35 cellular contexts compared by ENCODE assay signal in the genomic region with DNA sequence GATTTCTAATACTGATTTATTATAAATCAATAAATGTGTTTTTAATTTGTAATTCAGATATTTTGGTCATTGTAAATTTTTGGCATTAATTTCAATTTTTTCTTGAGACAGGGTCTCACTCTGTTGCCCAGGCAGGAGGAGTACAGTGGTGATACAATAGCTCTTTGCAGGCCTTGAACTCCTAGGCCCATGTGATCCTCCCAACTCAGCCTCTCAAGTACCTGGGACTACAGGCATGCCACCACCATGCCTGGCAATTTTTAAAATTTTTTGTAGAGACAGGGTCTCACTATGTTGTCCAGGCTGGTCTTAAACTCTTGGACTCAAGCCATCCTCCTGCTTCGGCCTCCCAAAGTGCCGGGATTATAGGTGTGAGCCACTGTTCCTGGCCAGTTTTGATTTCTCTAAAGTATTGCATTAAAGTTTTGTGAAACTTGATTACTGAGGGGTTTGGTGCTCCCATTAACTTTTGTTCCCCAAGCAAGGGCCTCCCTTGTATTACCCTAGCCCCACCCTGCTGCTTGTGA. TPM values are rescaled to one million over a fixed set of nuclear protein-coding genes. Genes with fewer than 3 reads are reported as not detected.
"Had no signal": no experiment of that assay in that cellular context is flagged by ENCODE, and none has a peak within 500 bp of the region (broad histone marks: within the 10 kb centered on the region; RNA-seq: fewer than 3 reads in every experiment).

No MANE protein-coding gene starts in this region.

- DNase-seq: activated CD4-positive, alpha-beta memory T cell treated with anti-CD3 and anti-CD28 coated beads for 36 hours; activated CD4-positive, alpha-beta T cell treated with anti-CD3 and anti-CD28 coated beads for 36 hours; activated CD4-positive, alpha-beta T cell treated with anti-CD3 and anti-CD28 coated beads, Interleukin-2, amount 10 ng/mL, durations not matched to agents 24 days and 14 days; activated CD4-positive, CD25-positive, alpha-beta regulatory T cell; activated CD4-positive, CD25-positive, alpha-beta regulatory T cell treated with anti-CD3 and anti-CD28 coated beads, Interleukin-2, amount 50 U/mL, for 72 hours; activated CD8-positive, alpha-beta memory T cell treated with anti-CD3 and anti-CD28 coated beads, Interleukin-2, amount 10 ng/mL, durations not matched to agents 7 days and 5 days; activated CD8-positive, alpha-beta memory T cell treated with anti-CD3 and anti-CD28 coated beads, Interleukin-2, amount 50 U/mL, for 4 hours; activated CD8-positive, alpha-beta T cell treated with anti-CD3 and anti-CD28 coated beads, Interleukin-2, amount 10 ng/mL, durations not matched to agents 7 days and 5 days; activated effector memory CD4-positive, alpha-beta T cell treated with anti-CD3 and anti-CD28 coated beads, Interleukin-2, amount 50 U/mL, for 16 hours; activated naive CD4-positive, alpha-beta T cell treated with anti-CD3 and anti-CD28 coated beads for 36 hours; activated naive CD8-positive, alpha-beta T cell treated with anti-CD3 and anti-CD28 coated beads for 36 hours; activated naive CD8-positive, alpha-beta T cell treated with anti-CD3 and anti-CD28 coated beads, Interleukin-2, amount 50 U/mL, for 24 hours; activated T-cell treated with anti-CD3 and anti-CD28 coated beads, Interleukin-2, amount 50 U/mL, for 1 hour; activated T-cell treated with anti-CD3 and anti-CD28 coated beads, Interleukin-2, amount 50 U/mL, for 48 hours; adrenal gland; amygdala; aorta; body of pancreas; central memory CD4-positive, alpha-beta T cell; cerebellar nuclear complex; colonic mucosa; effector CD8-positive, alpha-beta T cell; endodermal cell; foreskin fibroblast; head of caudate nucleus; T-helper 1 cell; T-helper 17 cell; T1000; WERI-Rb-1 had no signal

- H3K36me3 ChIP-seq: adrenal gland, colonic mucosa, WERI-Rb-1 had no signal

- ATAC-seq: activated CD4-positive, alpha-beta T cell treated with anti-CD3 and anti-CD28 coated beads for 36 hours; activated CD8-positive, alpha-beta memory T cell treated with anti-CD3 and anti-CD28 coated beads, Interleukin-2, amount 10 ng/mL, durations not matched to agents 7 days and 5 days; activated CD8-positive, alpha-beta T cell treated with anti-CD3 and anti-CD28 coated beads, Interleukin-2, amount 10 ng/mL, durations not matched to agents 7 days and 5 days; activated naive CD8-positive, alpha-beta T cell treated with anti-CD3 and anti-CD28 coated beads, Interleukin-2, amount 50 U/mL, for 24 hours; body of pancreas; esophagus mucosa; T-helper 17 cell had no signal

- FAIRE-seq: frontal cortex had no signal

- H3K27ac ChIP-seq: adrenal gland, body of pancreas, colonic mucosa, WERI-Rb-1 had no signal

- H3K4me3 ChIP-seq: adrenal gland, body of pancreas, colonic mucosa had no signal

- H3K4me1 ChIP-seq: colonic mucosa had no signal

- H3K9me3 ChIP-seq: adrenal gland, body of pancreas, colonic mucosa had no signal

- H3K27me3 ChIP-seq: adrenal gland, body of pancreas, colonic mucosa had no signal

RNA-seq across cellular contexts. Expression of gene SRL, which starts 36.2 kb away (rescaled TPM):
- total RNA-seq: activated CD4-positive, alpha-beta memory T cell treated with anti-CD3 and anti-CD28 coated beads for 36 hours; activated CD4-positive, alpha-beta T cell treated with anti-CD3 and anti-CD28 coated beads for 36 hours; activated CD4-positive, alpha-beta T cell treated with anti-CD3 and anti-CD28 coated beads, Interleukin-2, amount 10 ng/mL, durations not matched to agents 24 days and 14 days; activated CD8-positive, alpha-beta memory T cell treated with anti-CD3 and anti-CD28 coated beads for 36 hours; activated CD8-positive, alpha-beta memory T cell treated with anti-CD3 and anti-CD28 coated beads, Interleukin-2, amount 10 ng/mL, durations not matched to agents 7 days and 5 days; activated CD8-positive, alpha-beta T cell treated with anti-CD3 and anti-CD28 coated beads, Interleukin-2, amount 10 ng/mL, durations not matched to agents 7 days and 5 days; activated naive CD4-positive, alpha-beta T cell treated with anti-CD3 and anti-CD28 coated beads for 36 hours; activated naive CD8-positive, alpha-beta T cell treated with anti-CD3 and anti-CD28 coated beads for 36 hours; activated T-helper 1 cell treated with anti-CD3 and anti-CD28 coated beads, Interleukin-12 subunit alpha, Interleukin-12 subunit beta, Interleukin-2, Interleukin-4 antibody, amounts not matched to agents 30 ng/mL and 10 ng/mL and 1 ng/mL, durations not matched to agents 14 hours and 24 hours and 36 hours; activated T-helper 2 cell treated with anti-CD3 and anti-CD28 coated beads, Interferon-gamma antibody, Interleukin-2, Interleukin-4, amounts not matched to agents 10 μg/mL and 5 μg/mL and 100 μg/mL, durations not matched to agents 14 hours and 24 hours and 36 hours; body of pancreas; endodermal cell; epithelial cell of proximal tubule; T-helper 17 cell had no signal
